In the genomic region with DNA sequence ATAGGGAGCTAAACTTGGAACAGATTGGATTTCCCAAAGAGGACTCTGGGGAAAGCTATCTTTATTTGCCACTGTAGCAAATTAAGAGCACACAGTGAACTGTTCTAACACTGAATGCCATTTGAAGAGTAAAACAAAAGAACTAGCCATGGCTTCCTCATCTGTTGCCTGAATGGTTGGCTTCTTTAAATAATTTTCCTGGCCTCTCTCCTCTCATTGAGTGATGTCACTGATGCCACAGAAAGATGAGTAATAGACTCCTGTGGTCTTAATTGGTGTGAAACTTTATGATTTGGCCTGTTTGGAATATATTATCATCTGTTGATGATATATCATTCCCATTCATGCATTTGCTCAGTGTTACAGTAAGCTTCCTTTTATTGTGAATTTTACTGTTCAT, we compare ENCODE assay signal across 11 cellular contexts. TPM values are rescaled to one million over a fixed set of nuclear protein-coding genes. Genes with fewer than 3 reads are reported as not detected.
DNase-seq lines count a peak whose midpoint lies in the region; ATAC-seq and TF ChIP-seq lines count a peak whose summit lies in the region.
"Had no signal": no experiment of that assay in that cellular context is flagged by ENCODE, and none has a peak within 500 bp of the region (broad histone marks: within the 10 kb centered on the region; RNA-seq: fewer than 3 reads in every experiment).

No MANE protein-coding gene starts in this region.

- ATAC-seq in PC-3 (peak; percentile 62), HG02798 (IDR thresholded peaks at IDR 0.05; ENCODE audit: poor library complexity, unreplicated experiment) (no peak)
- peak; percentile 91 for ATAC-seq in stimulated activated effector memory CD8-positive, alpha-beta T cell treated with anti-CD3 and anti-CD28 coated beads, Interleukin-12 subunit alpha, Interleukin-12 subunit beta, amount 100 ng/mL, for 72 hours

- H3K36me3 Mint-ChIP-seq in activated T-cell treated with anti-CD3 and anti-CD28 coated beads, Interleukin-2, amount 50 U/mL, for 24 hours (ENCODE audit: low read depth) = peaks cover 18% of the 10 kb centered on the region
- peaks cover 4% of the 10 kb centered on the region for H3K36me3 Mint-ChIP-seq in stimulated activated effector memory CD8-positive, alpha-beta T cell treated with anti-CD3 and anti-CD28 coated beads, Interleukin-12 subunit alpha, Interleukin-12 subunit beta, amount 100 ng/mL, for 72 hours

- no peak for DNase-seq in activated T-cell treated with anti-CD3 and anti-CD28 coated beads, Interleukin-2, amount 50 U/mL, for 24 hours
- DNase-seq in activated T-cell treated with anti-CD3 and anti-CD28 coated beads, Interleukin-2, amount 50 U/mL, for 1 hour = no peak
- peak; percentile 41 for DNase-seq in PC-3
- DNase-seq in epithelial cell of esophagus (ENCODE audit: low read depth) = peak; percentile 54
- no peak for DNase-seq in stimulated activated effector memory CD8-positive, alpha-beta T cell treated with anti-CD3 and anti-CD28 coated beads, Interleukin-12 subunit alpha, Interleukin-12 subunit beta, amount 100 ng/mL, for 72 hours (ENCODE audit: low spot score in 2 of 2)
- no peak for DNase-seq in HUDEP-2 (lab: John Stamatoyannopoulos, UW; ENCODE audit: unreplicated experiment in 76 of 76)
- no peak for DNase-seq in NCI-H510A treated with DMSO at 0.1 percent for 48 hours (lab: John Stamatoyannopoulos, UW)
- DNase-seq: kidney had no signal

- intact Hi-C loops in PC-3 (cut with micrococcal nuclease) = no loop called here

- no peaks in the 10 kb centered on the region for H3K27me3 ChIP-seq in PC-3 (ENCODE audit: low read length)

- H4K20me1 ChIP-seq in PC-3 (ENCODE audit: low read length) = 0 out of 2 replicates have a peak, but pooled peaks cover 4% of the 10 kb centered on the region

- H3F3A ChIP-seq in PC-3 (ENCODE audit: low read length, unreplicated experiment) = no peaks in the 10 kb centered on the region

- H3K27me3 Mint-ChIP-seq in activated T-cell treated with anti-CD3 and anti-CD28 coated beads, Interleukin-2, amount 50 U/mL, for 24 hours = no peaks in the 10 kb centered on the region

- H3K4me3 ChIP-seq in PC-3 (ENCODE audit: low read length) (no peak overlapping the region), epithelial cell of esophagus (ENCODE audit: low read length) (no peak overlapping the region)
- H3K4me3 ChIP-seq: SK-N-MC had no signal

- no peak overlapping the region for H3K9ac ChIP-seq in PC-3 (ENCODE audit: low read length)

- H3K9me2 ChIP-seq in PC-3 (replicated peaks; ENCODE audit: low read length) = no peaks in the 10 kb centered on the region

- BruUV-seq in PC-3 (replicated peaks; lab: Mats Ljungman, UMichigan) = no TSS peak

- H3K79me2 ChIP-seq in PC-3 (ENCODE audit: low read length) = peaks cover 92% of the 10 kb centered on the region

- H3K4me3 Mint-ChIP-seq in activated T-cell treated with anti-CD3 and anti-CD28 coated beads, Interleukin-2, amount 50 U/mL, for 24 hours = no peak overlapping the region
- H3K4me3 Mint-ChIP-seq in stimulated activated effector memory CD8-positive, alpha-beta T cell treated with anti-CD3 and anti-CD28 coated beads, Interleukin-12 subunit alpha, Interleukin-12 subunit beta, amount 100 ng/mL, for 72 hours = no peak overlapping the region
- H3K4me3 Mint-ChIP-seq: CD14-positive monocyte had no signal

- H3K4me1 ChIP-seq in PC-3 (ENCODE audit: insufficient read depth, low read length) = peaks cover 14% of the 10 kb centered on the region

- no peaks in the 10 kb centered on the region for H3K9me3 ChIP-seq in PC-3 (ENCODE audit: low read length)

- no peak overlapping the region for H3K27ac ChIP-seq in PC-3 (ENCODE audit: low read length)

- H3K4me1 Mint-ChIP-seq in activated T-cell treated with anti-CD3 and anti-CD28 coated beads, Interleukin-2, amount 50 U/mL, for 24 hours (ENCODE audit: low read depth) = peaks cover 90% of the 10 kb centered on the region
- peaks cover 72% of the 10 kb centered on the region for H3K4me1 Mint-ChIP-seq in stimulated activated effector memory CD8-positive, alpha-beta T cell treated with anti-CD3 and anti-CD28 coated beads, Interleukin-12 subunit alpha, Interleukin-12 subunit beta, amount 100 ng/mL, for 72 hours

- POLR2A ChIA-PET in PC-3 (lab: Charles Lee; ENCODE audit: unreplicated experiment) = no interaction called here

- H2AFZ ChIP-seq in PC-3 (ENCODE audit: low read length) = no peak overlapping the region

- no peak overlapping the region for H3K4me2 ChIP-seq in PC-3 (ENCODE audit: low read length)

- no peaks in the 10 kb centered on the region for H3K36me3 ChIP-seq in PC-3 (ENCODE audit: low read depth, low read length)

- CTCF ChIA-PET in PC-3 (lab: Charles Lee) = no interaction called here

- H3K9me3 Mint-ChIP-seq in activated T-cell treated with anti-CD3 and anti-CD28 coated beads, Interleukin-2, amount 50 U/mL, for 24 hours = no peaks in the 10 kb centered on the region
- no peaks in the 10 kb centered on the region for H3K9me3 Mint-ChIP-seq in stimulated activated effector memory CD8-positive, alpha-beta T cell treated with anti-CD3 and anti-CD28 coated beads, Interleukin-12 subunit alpha, Interleukin-12 subunit beta, amount 100 ng/mL, for 72 hours
- H3K9me3 Mint-ChIP-seq: CD14-positive monocyte had no signal

- peak overlapping the region; percentile 41 for H3K27ac Mint-ChIP-seq in activated T-cell treated with anti-CD3 and anti-CD28 coated beads, Interleukin-2, amount 50 U/mL, for 24 hours
- H3K27ac Mint-ChIP-seq in stimulated activated effector memory CD8-positive, alpha-beta T cell treated with anti-CD3 and anti-CD28 coated beads, Interleukin-12 subunit alpha, Interleukin-12 subunit beta, amount 100 ng/mL, for 72 hours = no peak overlapping the region

- TF ChIP-seq CTCF in PC-3 (conservative IDR thresholded peaks at IDR 0.05; ENCODE audit: low read depth, low read length) = no peak
- TF ChIP-seq CTCF in epithelial cell of esophagus (IDR thresholded peaks at IDR 0.05; ENCODE audit: insufficient read depth, low read depth, low read length, missing control alignments) = no peak

RNA-seq across cellular contexts. Expression of a gene that starts 42.5 kb away (rescaled TPM):
- total RNA-seq in PC-3 (2014; rRNA removed) = 23.7 and 24.2 TPM in 2 replicates

Comparison
In these comparisons a context has a peak if more than half of its experiments do, and no peak if none do; other contexts are left out.
1. DNase-seq: peak in PC-3 (single experiment) and epithelial cell of esophagus (single experiment); none in activated T-cell treated with anti-CD3 and anti-CD28 coated beads, Interleukin-2, amount 50 U/mL, for 24 hours (single experiment), activated T-cell treated with anti-CD3 and anti-CD28 coated beads, Interleukin-2, amount 50 U/mL, for 1 hour (single experiment), stimulated activated effector memory CD8-positive, alpha-beta T cell treated with anti-CD3 and anti-CD28 coated beads, Interleukin-12 subunit alpha, Interleukin-12 subunit beta, amount 100 ng/mL, for 72 hours (0 of 2), HUDEP-2 (0 of 76) and NCI-H510A treated with DMSO at 0.1 percent for 48 hours (single experiment).